Comparison of ENCODE assay signal across 1 cellular context in genomic region chr17:45371414-45372324, GRCh38.
A peak's percentile ranks its signal among the peaks of the same experiment; 100 is the strongest.
TF ChIP-seq lines count a peak whose summit lies in the region.

No MANE protein-coding gene starts in this region.

TF ChIP-seq in HepG2, 621 proteins besides CTCF, POLR2A, EP300 and RAD21 (continued from another document and continues in another):
- TF ChIP-seq PATZ1 (CRISPR knock-in tag; IDR thresholded peaks at IDR 0.05) (peak; percentile 47; the same call in 1 of the 2 replicates), PPARG (CRISPR knock-in tag; conservative IDR thresholded peaks at IDR 0.05) (peak; percentile 61; the same call in 1 of the 2 replicates), ZNF687 (CRISPR knock-in tag; IDR thresholded peaks at IDR 0.05) (peak; percentile 95), MAFG (CRISPR knock-in tag; IDR thresholded peaks at IDR 0.05) (no peak), SMAD1 (CRISPR knock-in tag; IDR thresholded peaks at IDR 0.05; ENCODE audit: borderline replicate concordance, low read depth) (peak; percentile 65; the same call in 1 of the 2 replicates), NFE2 (CRISPR knock-in tag; IDR thresholded peaks at IDR 0.05) (no peak), PTBP1 (IDR thresholded peaks at IDR 0.05; ENCODE audit: low read depth, low read length, poor library complexity, severe bottlenecking) (no peak), HNF1A (IDR thresholded peaks at IDR 0.05; ENCODE audit: low read depth) (no peak), HNF1A (CRISPR knock-in tag; IDR thresholded peaks at IDR 0.05; ENCODE audit: borderline replicate concordance) (no peak), NFAT5 (CRISPR knock-in tag; IDR thresholded peaks at IDR 0.05) (no peak), ZSCAN30 (CRISPR knock-in tag; IDR thresholded peaks at IDR 0.05) (no peak), NFATC3 (CRISPR knock-in tag; IDR thresholded peaks at IDR 0.05) (no peak), ZFX (CRISPR knock-in tag; IDR thresholded peaks at IDR 0.05; ENCODE audit: low read depth) (peak; percentile 95), ZNF256 (CRISPR knock-in tag; conservative IDR thresholded peaks at IDR 0.05) (no peak), CEBPB (IDR thresholded peaks at IDR 0.05; ENCODE audit: borderline replicate concordance, low read depth, low read length) (peak; percentile 86), TEF (CRISPR knock-in tag; IDR thresholded peaks at IDR 0.05) (peak; percentile 11; the same call in 1 of the 2 replicates), NCOA1 (CRISPR knock-in tag; IDR thresholded peaks at IDR 0.05) (no peak; the same call in 1 of the 2 replicates), KLF15 (CRISPR knock-in tag; IDR thresholded peaks at IDR 0.05; ENCODE audit: borderline replicate concordance) (no peak), ZNF713 (CRISPR knock-in tag; IDR thresholded peaks at IDR 0.05) (no peak), PCBP1 (IDR thresholded peaks at IDR 0.05; ENCODE audit: borderline replicate concordance, low read depth, low read length) (no peak), ZFP62 (CRISPR knock-in tag; IDR thresholded peaks at IDR 0.05) (no peak), ATF7-NPFF (CRISPR knock-in tag; IDR thresholded peaks at IDR 0.05; ENCODE audit: low read depth) (peak; percentile 93), UBTF (CRISPR knock-in tag; IDR thresholded peaks at IDR 0.05) (peak; percentile 99), ZNF572 (CRISPR knock-in tag; IDR thresholded peaks at IDR 0.05) (no peak), DMAP1 (CRISPR knock-in tag; IDR thresholded peaks at IDR 0.05) (peak; percentile 74; the same call in 1 of the 2 replicates), MTA1 (CRISPR knock-in tag; IDR thresholded peaks at IDR 0.05; ENCODE audit: borderline replicate concordance) (peak; percentile 96), ZNF224 (CRISPR knock-in tag; IDR thresholded peaks at IDR 0.05) (no peak), ZNF160 (CRISPR knock-in tag; IDR thresholded peaks at IDR 0.05) (0 out of 2 replicates have a peak, but pooled peaks have one; percentile 39), NONO (IDR thresholded peaks at IDR 0.05) (no peak), NONO (CRISPR knock-in tag; conservative IDR thresholded peaks at IDR 0.05) (peak; percentile 75), CBX1 (IDR thresholded peaks at IDR 0.05; ENCODE audit: low read depth) (peak; percentile 70), MEIS2 (CRISPR knock-in tag; IDR thresholded peaks at IDR 0.05) (no peak), CSRNP2 (CRISPR knock-in tag; conservative IDR thresholded peaks at IDR 0.05; ENCODE audit: low read depth) (no peak), CEBPZ (IDR thresholded peaks at IDR 0.05; ENCODE audit: low read length) (no peak)
